In genomic region chr12:50642755-50643154, GRCh38 we compare ENCODE assay signal across 16 cellular contexts.
DNase-seq lines count a peak whose midpoint lies in the region; ATAC-seq and TF ChIP-seq lines count a peak whose summit lies in the region.
"Had no signal": no experiment of that assay in that cellular context is flagged by ENCODE, and none has a peak within 500 bp of the region (broad histone marks: within the 10 kb centered on the region; RNA-seq: fewer than 3 reads in every experiment).

No MANE protein-coding gene starts in this region.

- no TSS peak for BruUV-seq in MCF 10A (replicated peaks; lab: Mats Ljungman, UMichigan)

- CTCF ChIA-PET in MCF 10A (lab: Yijun Ruan, JAX): interaction anchor here (0.5 to 3.6 kb wide), 11 partner anchors 9 to 144 kb away, joined by 3 to 39 read pairs (median 4); partner anchors contain the start of gene DIP2B

- in situ Hi-C loops in GM13976 (cut with MboI; ENCODE audit: low sequenced_read_pairs, unreplicated experiment): no loop called here

- TF ChIP-seq CTCF in MCF 10A (IDR thresholded peaks at IDR 0.05; ENCODE audit: unreplicated experiment): no peak
- no peak for TF ChIP-seq CTCF in GM13976 (IDR thresholded peaks at IDR 0.05; ENCODE audit: borderline replicate concordance, control extremely low read depth, extremely low read depth, insufficient read depth, missing control alignments)

- peaks cover 33% of the 10 kb centered on the region for H3K4me1 Mint-ChIP-seq in MCF 10A (ENCODE audit: insufficient read depth, unreplicated experiment)

- POLR2A ChIA-PET in MCF 10A (lab: Yijun Ruan, JAX): interaction anchor here (0.6 to 6.2 kb wide), 18 partner anchors 19 to 729 kb away, joined by 3 to 78 read pairs (median 4); partner anchors contain the start of genes ATF1 and DIP2B

- no peaks in the 10 kb centered on the region for H3K27me3 Mint-ChIP-seq in MCF 10A (ENCODE audit: insufficient read depth, unreplicated experiment)

- no peak for ATAC-seq in GM19035 (IDR thresholded peaks at IDR 0.05; ENCODE audit: unreplicated experiment)

- no peaks in the 10 kb centered on the region for H3K9me3 Mint-ChIP-seq in MCF 10A (ENCODE audit: unreplicated experiment)
- H3K9me3 Mint-ChIP-seq: T-helper 2 cell treated with Interferon-gamma antibody and Interleukin-4, amounts not matched to agents 5 μg/mL and 100 μg/mL, for 36 hours had no signal

- H3K36me3 Mint-ChIP-seq in MCF 10A (ENCODE audit: insufficient read depth, unreplicated experiment): peaks cover 6% of the 10 kb centered on the region

- peak overlapping the region; percentile 15 for H3K27ac Mint-ChIP-seq in MCF 10A (ENCODE audit: low read depth, unreplicated experiment)
- H3K27ac Mint-ChIP-seq: T-helper 2 cell treated with Interferon-gamma antibody and Interleukin-4, amounts not matched to agents 5 μg/mL and 100 μg/mL, for 36 hours had no signal

- DNase-seq in DMS79 (lab: John Stamatoyannopoulos, UW): peak; percentile 54
- peak; percentile 11 for DNase-seq in NCI-H128 (lab: John Stamatoyannopoulos, UW; ENCODE audit: unreplicated experiment)
- peak; percentile 87 for DNase-seq in MCF 10A (ENCODE audit: unreplicated experiment)
- peak; percentile 22 for DNase-seq in left kidney (ENCODE audit: low read depth, low spot score)
- no peak for DNase-seq in head of caudate nucleus
- no peak for DNase-seq in GM13976 (ENCODE audit: low spot score)
- DNase-seq in NCI-H226: no peak
- DNase-seq: activated CD8-positive, alpha-beta memory T cell treated with anti-CD3 and anti-CD28 coated beads, Interleukin-2, amount 50 U/mL, for 4 hours; activated naive CD4-positive, alpha-beta T cell; GDM1; NCI-H1694; posterior cingulate gyrus; SIG-M5; stimulated activated naive CD4-positive, alpha-beta T cell had no signal

- no peak overlapping the region for H3K4me3 Mint-ChIP-seq in MCF 10A (ENCODE audit: unreplicated experiment)
- H3K4me3 Mint-ChIP-seq: T-helper 2 cell treated with Interferon-gamma antibody and Interleukin-4, amounts not matched to agents 5 μg/mL and 100 μg/mL, for 36 hours had no signal

- intact Hi-C loops in MCF 10A (cut with micrococcal nuclease): no loop called here
- intact Hi-C loops in head of caudate nucleus (cut with DNase I): no loop called here

Comparison
In these comparisons a context has a peak if more than half of its experiments do, and no peak if none do; other contexts are left out.
1. DNase-seq: peak in DMS79 (single experiment), NCI-H128 (single experiment), MCF 10A (single experiment) and left kidney (single experiment); none in head of caudate nucleus (0 of 42), GM13976 (single experiment) and NCI-H226 (single experiment).